In genomic region chr3:133448478-133449122, GRCh38 we compare ENCODE assay signal across 1 cellular context.
TF ChIP-seq lines count a peak whose summit lies in the region.

No MANE protein-coding gene starts in this region.

TF ChIP-seq in GM12878, 131 proteins besides CTCF, POLR2A, EP300 and RAD21 (continued from another document):
- peak; percentile 25 for TF ChIP-seq E4F1 (IDR thresholded peaks at IDR 0.05; ENCODE audit: borderline replicate concordance, partially characterized antibody)
- no peak for TF ChIP-seq CHD1 (IDR thresholded peaks at IDR 0.05; ENCODE audit: low read depth, low read length)
- peak; percentile 81 for TF ChIP-seq MEF2A (IDR thresholded peaks at IDR 0.05; ENCODE audit: insufficient read depth, low read depth, low read length)
- TF ChIP-seq HSF1 (IDR thresholded peaks at IDR 0.05; ENCODE audit: low read depth, low read length) = no peak
- peak; percentile 81 for TF ChIP-seq SREBF1 (IDR thresholded peaks at IDR 0.05; ENCODE audit: low read length)
- TF ChIP-seq MTA2 (IDR thresholded peaks at IDR 0.05; ENCODE audit: low read depth) = peak; percentile 96
- no peak for TF ChIP-seq ZBTB33 (IDR thresholded peaks at IDR 0.05)
- no peak for TF ChIP-seq KDM1A (IDR thresholded peaks at IDR 0.05; ENCODE audit: borderline replicate concordance)
- TF ChIP-seq SRF (IDR thresholded peaks at IDR 0.05; ENCODE audit: low read depth in 2 of 2, low read length in 2 of 2) = 0 out of 4 replicates have a peak, but pooled peaks of 1 of the 2 experiments have one; percentile 34
- no peak for TF ChIP-seq LARP7 (IDR thresholded peaks at IDR 0.05)
- TF ChIP-seq ZNF217 (IDR thresholded peaks at IDR 0.05) = peak; percentile 99
- TF ChIP-seq JUNB (IDR thresholded peaks at IDR 0.05) = peak; percentile 97
- TF ChIP-seq IKZF1 (conservative IDR thresholded peaks at IDR 0.05) = peak; percentile 90
- peak; percentile 82 for TF ChIP-seq CBFB (IDR thresholded peaks at IDR 0.05; ENCODE audit: low read depth)
- peak; percentile 51; the same call in 1 of the 2 replicates for TF ChIP-seq GABPA (IDR thresholded peaks at IDR 0.05; ENCODE audit: low read depth)
- peak; percentile 86; the same call in 1 of the 2 replicates for TF ChIP-seq CREM (IDR thresholded peaks at IDR 0.05; ENCODE audit: low read depth)
- TF ChIP-seq IRF4 (IDR thresholded peaks at IDR 0.05; ENCODE audit: low read depth, low read length) = peak; percentile 92
- TF ChIP-seq JUND (IDR thresholded peaks at IDR 0.05; ENCODE audit: low read depth, low read length) = peak; percentile 92
- TF ChIP-seq MYC (IDR thresholded peaks at IDR 0.05; ENCODE audit: insufficient read depth, insufficient read length, insufficient replicate concordance, low read length, severe bottlenecking) = no peak
- TF ChIP-seq ATF7 (IDR thresholded peaks at IDR 0.05; ENCODE audit: low read depth) = peak; percentile 86
- peak; percentile 88 for TF ChIP-seq ATF2 (IDR thresholded peaks at IDR 0.05; ENCODE audit: low read length)
- TF ChIP-seq RAD51 (IDR thresholded peaks at IDR 0.05) = peak; percentile 69
- TF ChIP-seq SP1 (IDR thresholded peaks at IDR 0.05; ENCODE audit: low read depth, low read length) = peak; percentile 87
- peak; percentile 79 for TF ChIP-seq CREB1 (IDR thresholded peaks at IDR 0.05; ENCODE audit: low read depth)
- TF ChIP-seq ETV6 (conservative IDR thresholded peaks at IDR 0.05 in 1 of 2, IDR thresholded peaks at IDR 0.05 in 1 of 2; ENCODE audit: borderline replicate concordance in 1 of 2, low read depth in 1 of 2) = peak in 1 of 2 experiments; percentile 90; a peak in 2 of 4 replicates
- peak; percentile 97 for TF ChIP-seq NFIC (IDR thresholded peaks at IDR 0.05; ENCODE audit: low read depth, low read length)
